In genomic region chr10:110395350-110396283, GRCh38 we compare ENCODE assay signal across 1 cellular context.
TF ChIP-seq lines count a peak whose summit lies in the region.

No MANE protein-coding gene starts in this region.

TF ChIP-seq in K562, 482 proteins besides CTCF, POLR2A, EP300 and RAD21 (continued from another document):
- TF ChIP-seq ETS1 (conservative IDR thresholded peaks at IDR 0.05; ENCODE audit: control insufficient read depth, low read depth, low read length) = no peak
